Comparison of ENCODE assay signal across 1 cellular context in genomic region chr1:163565171-163565570, GRCh38.
TF ChIP-seq lines count a peak whose summit lies in the region.

No MANE protein-coding gene starts in this region.

TF ChIP-seq in GM23338, 12 proteins besides CTCF, POLR2A, EP300 and RAD21:
- TF ChIP-seq REST (IDR thresholded peaks at IDR 0.05; ENCODE audit: unreplicated experiment) (no peak), EZH2phosphoT487 (IDR thresholded peaks at IDR 0.05; ENCODE audit: unreplicated experiment) (no peak), JUNB (IDR thresholded peaks at IDR 0.05; ENCODE audit: unreplicated experiment) (no peak), CREB1 (CRISPR knock-in tag; IDR thresholded peaks at IDR 0.05; ENCODE audit: low read depth) (no peak), ZNF114 (CRISPR knock-in tag; IDR thresholded peaks at IDR 0.05) (no peak)
